Comparison of ENCODE assay signal across 10 cellular contexts in genomic region chr1:173112129-173112528, GRCh38.
DNase-seq lines count a peak whose midpoint lies in the region; FAIRE-seq and TF ChIP-seq lines count a peak whose summit lies in the region.
"Had no signal": no experiment of that assay in that cellular context is flagged by ENCODE, and none has a peak within 500 bp of the region (broad histone marks: within the 10 kb centered on the region; RNA-seq: fewer than 3 reads in every experiment).

No MANE protein-coding gene starts in this region.

- no peak for DNase-seq in GM18507 (ENCODE audit: extremely low spot score, insufficient read length, low read depth)
- DNase-seq in HCEC 1CT: peak; percentile 57
- DNase-seq in Kasumi-1 (lab: John Stamatoyannopoulos, UW): peak; percentile 67 to 70
- peak; percentile 68 for DNase-seq in fibroblast of villous mesenchyme (ENCODE audit: low read depth)
- no peak for DNase-seq in RWPE1 (ENCODE audit: low spot score)
- DNase-seq in NCI-H1105 (lab: John Stamatoyannopoulos, UW): no peak
- no peak for DNase-seq in HuH-7.5 (ENCODE audit: low spot score)
- no peak for DNase-seq in activated CD4-positive, CD25-positive, alpha-beta regulatory T cell (lab: John Stamatoyannopoulos, UW)
- DNase-seq: immature natural killer cell, NCI-H2171 had no signal

- POLR2A ChIA-PET in RWPE1 (lab: Yijun Ruan, JAX; ENCODE audit: low non-redundant PET): no interaction called here

- CTCF ChIA-PET in RWPE1 (lab: Yijun Ruan, JAX): no interaction called here

- FAIRE-seq in GM18507 (lab: Jason Lieb, UNC): peak; percentile 76

- H3K27ac ChIP-seq in RWPE1: no peak overlapping the region

- no peak overlapping the region for H3K4me3 ChIP-seq in fibroblast of villous mesenchyme (ENCODE audit: low read depth, low read length)

- no peak for TF ChIP-seq CTCF in fibroblast of villous mesenchyme (IDR thresholded peaks at IDR 0.05; ENCODE audit: insufficient read depth, low read depth, low read length)
- no peak for TF ChIP-seq CTCF in RWPE1 (conservative IDR thresholded peaks at IDR 0.05; ENCODE audit: low read depth)

Comparison
In these comparisons a context has a peak if more than half of its experiments do, and no peak if none do; other contexts are left out.
1. DNase-seq: peak in HCEC 1CT (single experiment), Kasumi-1 (2 of 2) and fibroblast of villous mesenchyme (single experiment); none in GM18507 (single experiment), RWPE1 (single experiment), NCI-H1105 (single experiment), HuH-7.5 (single experiment) and activated CD4-positive, CD25-positive, alpha-beta regulatory T cell (0 of 4).